ENCODE assay signal across 12 cellular contexts in the genomic region with DNA sequence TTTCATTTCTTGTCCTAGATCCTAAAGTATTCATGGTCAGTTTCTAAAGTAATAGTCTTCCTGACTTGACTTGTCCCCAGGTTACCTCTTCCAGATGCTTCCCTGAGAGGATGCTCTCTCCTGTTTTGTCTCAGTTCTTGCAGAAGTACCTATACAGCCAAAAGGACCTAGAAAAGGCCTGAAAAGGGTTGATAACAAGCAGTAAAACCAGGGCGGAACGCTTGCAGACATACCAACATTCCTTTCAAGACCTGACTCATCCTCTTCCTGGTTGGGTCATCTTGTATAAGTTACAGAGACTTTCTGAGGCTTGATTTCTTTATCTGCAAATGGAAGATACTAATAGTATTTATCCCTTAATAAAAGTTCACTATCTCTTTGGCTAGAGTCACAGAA.
DNase-seq lines count a peak whose midpoint lies in the region; ATAC-seq and TF ChIP-seq lines count a peak whose summit lies in the region.
"Had no signal": no experiment of that assay in that cellular context is flagged by ENCODE, and none has a peak within 500 bp of the region (broad histone marks: within the 10 kb centered on the region; RNA-seq: fewer than 3 reads in every experiment).

No MANE protein-coding gene starts in this region.

- H3K27ac Mint-ChIP-seq in Calu3 (ENCODE audit: unreplicated experiment): peak overlapping the region; percentile 48
- peak overlapping the region; percentile 52 for H3K27ac Mint-ChIP-seq in endodermal cell
- H3K27ac Mint-ChIP-seq in H9: no peak overlapping the region

- H2BK15ac ChIP-seq in neuronal stem cell (ENCODE audit: low read length) (no peak overlapping the region), H9 (ENCODE audit: low read depth, low read length) (no peak overlapping the region)

- intact Hi-C loops in Calu3 (cut with micrococcal nuclease; ENCODE audit: unreplicated experiment): loop anchor here (5.0 to 10.0 kb wide), 3 partner anchors 35 to 143 kb away; a partner anchor contains a TSS

- H4K91ac ChIP-seq in neuronal stem cell (ENCODE audit: low read depth, low read length, poor library complexity) (no peak overlapping the region), H9 (ENCODE audit: insufficient read length, low read depth, low read length) (no peak overlapping the region)

- H3K4me3 Mint-ChIP-seq in Calu3 (ENCODE audit: low read depth, unreplicated experiment) (no peak overlapping the region), endodermal cell (no peak overlapping the region), H9 (no peak overlapping the region; a peak in 1 of 5 replicates)
- H3K4me3 Mint-ChIP-seq: brain had no signal

- no peak for TF ChIP-seq CTCF in Calu3 (IDR thresholded peaks at IDR 0.05; ENCODE audit: unreplicated experiment)
- TF ChIP-seq CTCF in endodermal cell (conservative IDR thresholded peaks at IDR 0.05): no peak
- TF ChIP-seq CTCF in H9 (conservative IDR thresholded peaks at IDR 0.05): no peak

- H3K9ac ChIP-seq in endodermal cell (ENCODE audit: extremely low read depth, low read length, poor library complexity, severe bottlenecking) (no peak overlapping the region), neuronal stem cell (ENCODE audit: low read depth, low read length, poor library complexity) (no peak overlapping the region), H9 (ENCODE audit: extremely low read depth, insufficient read length, low read length) (no peak overlapping the region)

- no peak overlapping the region for H3K18ac ChIP-seq in neuronal stem cell (ENCODE audit: low read length)
- H3K18ac ChIP-seq in H9 (ENCODE audit: insufficient read length, low read depth, low read length): no peak overlapping the region

- ATAC-seq in GM21390 (IDR thresholded peaks at IDR 0.05; ENCODE audit: unreplicated experiment): no peak
- ATAC-seq in HG03442 (IDR thresholded peaks at IDR 0.05; ENCODE audit: unreplicated experiment): no peak

- no peaks in the 10 kb centered on the region for H3K23me2 ChIP-seq in H9 (ENCODE audit: insufficient read length, low read depth, low read length, poor library complexity, severe bottlenecking)

- no TSS peak for BruUV-seq in Calu3 (replicated peaks; lab: Mats Ljungman, UMichigan)

- H3K4me1 ChIP-seq in endodermal cell (ENCODE audit: control insufficient read depth, insufficient read depth, low read length) (peaks cover 7% of the 10 kb centered on the region), neuronal stem cell (ENCODE audit: control insufficient read depth in 2 of 2, insufficient read depth in 1 of 2, low read depth in 1 of 2, low read length in 2 of 2) (peaks cover 12 to 14% of the 10 kb centered on the region in 2 donors), H9 (ENCODE audit: insufficient read depth, low read length) (peaks cover 2% of the 10 kb centered on the region; the same call in 1 of the 2 replicates)

- H2AFZ ChIP-seq in neuronal stem cell (ENCODE audit: low read length) (peak overlapping the region; percentile 75), H9 (ENCODE audit: low read length) (no peak overlapping the region)

- no peak overlapping the region for H3K14ac ChIP-seq in neuronal stem cell (ENCODE audit: low read length)
- no peak overlapping the region for H3K14ac ChIP-seq in H9 (ENCODE audit: insufficient read depth, low read length)

- peaks cover 29% of the 10 kb centered on the region for H3K4me1 Mint-ChIP-seq in Calu3 (ENCODE audit: low read depth, unreplicated experiment)
- peaks cover 18% of the 10 kb centered on the region for H3K4me1 Mint-ChIP-seq in endodermal cell
- H3K4me1 Mint-ChIP-seq in H9: peaks cover 16 to 28% of the 10 kb centered on the region in 2 experiments
- H3K4me1 Mint-ChIP-seq: brain had no signal

- H3K9me3 Mint-ChIP-seq in Calu3 (ENCODE audit: low read depth, unreplicated experiment) (no peaks in the 10 kb centered on the region), endodermal cell (peaks cover 4% of the 10 kb centered on the region), H9 (no peaks in the 10 kb centered on the region; a peak in 1 of 5 replicates)
- H3K9me3 Mint-ChIP-seq: brain had no signal

- no peak overlapping the region for H3T11ph ChIP-seq in H9 (ENCODE audit: low read length)

- CTCF ChIA-PET in Calu3 (lab: Charles Lee): no interaction called here

- H3K36me3 ChIP-seq in endodermal cell (ENCODE audit: control insufficient read depth, insufficient read depth, low read length): no peaks in the 10 kb centered on the region
- no peaks in the 10 kb centered on the region for H3K36me3 ChIP-seq in neuronal stem cell (replicated peaks in 1 of 2; ENCODE audit: control insufficient read depth in 2 of 2, insufficient read depth in 2 of 2, low read length in 2 of 2)
- H3K36me3 ChIP-seq: thoracic aorta had no signal

- H2BK5ac ChIP-seq in neuronal stem cell (ENCODE audit: low read length) (no peak overlapping the region), H9 (ENCODE audit: insufficient read length, low read length) (no peak overlapping the region)

- H3K27me3 Mint-ChIP-seq in Calu3 (ENCODE audit: unreplicated experiment): no peaks in the 10 kb centered on the region
- peaks cover 2% of the 10 kb centered on the region for H3K27me3 Mint-ChIP-seq in endodermal cell (ENCODE audit: insufficient read depth)
- no peaks in the 10 kb centered on the region for H3K27me3 Mint-ChIP-seq in H9 (ENCODE audit: low read depth)
- H3K27me3 Mint-ChIP-seq: brain had no signal

- no peak overlapping the region for H2BK120ac ChIP-seq in neuronal stem cell (ENCODE audit: low read depth, low read length)
- no peak overlapping the region for H2BK120ac ChIP-seq in H9 (ENCODE audit: low read depth, low read length, poor library complexity, severe bottlenecking)

- H3K56ac ChIP-seq in H9 (ENCODE audit: insufficient read length, low read depth, low read length): no peak overlapping the region

- H3K79me2 ChIP-seq in H9 (ENCODE audit: insufficient read depth, low read length): no peaks in the 10 kb centered on the region

- WGBS in endodermal cell (ENCODE audit: insufficient coverage in 1 of 2, insufficient read length in 1 of 2), 2 experiments: 94 to 100% methylated on average over 1 to 2 of the region's 2 CpGs
- no CpG with 5 or more reads among the region's 2 CpGs for WGBS in neuronal stem cell (ENCODE audit: extremely low coverage in 2 of 2, insufficient read length in 2 of 2, insufficient replicate concordance in 1 of 2), 2 donors
- no CpG with 5 or more reads among the region's 2 CpGs for WGBS in H9 (ENCODE audit: extremely low coverage, insufficient read length, low lambda C conversion rate)

- H3K9me3 ChIP-seq in endodermal cell (ENCODE audit: control insufficient read depth, low read length) (peaks cover 5% of the 10 kb centered on the region), neuronal stem cell (replicated peaks in 1 of 2; ENCODE audit: control insufficient read depth in 2 of 2, insufficient read depth in 1 of 2, low read depth in 1 of 2, low read length in 2 of 2) (no peaks in the 10 kb centered on the region), H9 (ENCODE audit: control insufficient read depth, low read depth, low read length) (no peaks in the 10 kb centered on the region)
- H3K9me3 ChIP-seq: thoracic aorta had no signal

- H3K4ac ChIP-seq in neuronal stem cell (ENCODE audit: low read length) (no peak overlapping the region), H9 (ENCODE audit: low read depth, low read length) (no peak overlapping the region)

- no peaks in the 10 kb centered on the region for H3K79me1 ChIP-seq in neuronal stem cell (ENCODE audit: low read depth, low read length)
- no peaks in the 10 kb centered on the region for H3K79me1 ChIP-seq in H9 (ENCODE audit: insufficient read depth, low read depth, low read length, poor library complexity, severe bottlenecking)

- H3K27ac ChIP-seq in endodermal cell (ENCODE audit: low read depth, low read length) (no peak overlapping the region), neuronal stem cell (replicated peaks; ENCODE audit: low read length) (no peak overlapping the region), H9 (ENCODE audit: insufficient read length, low read depth, low read length) (no peak overlapping the region)
- H3K27ac ChIP-seq: thoracic aorta had no signal

- H3K4me2 ChIP-seq in neuronal stem cell (ENCODE audit: insufficient read depth, low read length, poor library complexity, severe bottlenecking): no peak overlapping the region
- H3K4me2 ChIP-seq in H9 (ENCODE audit: insufficient read depth, insufficient read length, low read length): no peak overlapping the region

- H4K5ac ChIP-seq in H9 (ENCODE audit: insufficient read length, low read depth, low read length): no peak overlapping the region

- H3K27me3 ChIP-seq in endodermal cell (ENCODE audit: control insufficient read depth, insufficient read depth, low read length, poor library complexity, severe bottlenecking): no peaks in the 10 kb centered on the region
- no peaks in the 10 kb centered on the region for H3K27me3 ChIP-seq in neuronal stem cell (ENCODE audit: control insufficient read depth in 3 of 3, insufficient read depth in 3 of 3, low read depth in 1 of 3, low read length in 3 of 3)
- H3K27me3 ChIP-seq in H9 (ENCODE audit: insufficient read depth, low read length): no peaks in the 10 kb centered on the region

- no peak overlapping the region for H2AK5ac ChIP-seq in neuronal stem cell (ENCODE audit: low read depth, low read length)
- no peak overlapping the region for H2AK5ac ChIP-seq in H9 (ENCODE audit: insufficient read length, low read length)

- H3K23ac ChIP-seq in neuronal stem cell (ENCODE audit: low read depth, low read length, poor library complexity) (no peak overlapping the region), H9 (ENCODE audit: insufficient read length, low read depth, low read length) (no peak overlapping the region)

- H2BK20ac ChIP-seq in H9 (ENCODE audit: low read depth, low read length, poor library complexity, severe bottlenecking): no peak overlapping the region

- DNase-seq in Calu3: no peak
- DNase-seq in NCI-H226: peak; percentile 93
- peak; percentile 61 for DNase-seq in endodermal cell
- no peak for DNase-seq in neuronal stem cell (ENCODE audit: low spot score)
- DNase-seq in H9: no peak
- DNase-seq in GF-D8 (lab: John Stamatoyannopoulos, UW): no peak
- DNase-seq: activated CD4-positive, CD25-positive, alpha-beta regulatory T cell treated with anti-CD3 and anti-CD28 coated beads, Interleukin-2, amount 50 U/mL, for 72 hours; left cardiac atrium had no signal

- no peaks in the 10 kb centered on the region for H4K20me1 ChIP-seq in H9 (ENCODE audit: control insufficient read depth, insufficient read depth, insufficient read length)

- H4K8ac ChIP-seq in neuronal stem cell (ENCODE audit: low read depth, low read length): no peak overlapping the region
- H4K8ac ChIP-seq in H9 (replicated peaks; ENCODE audit: insufficient read length, low read depth, low read length): no peak overlapping the region

- no peaks in the 10 kb centered on the region for H3K36me3 Mint-ChIP-seq in Calu3 (ENCODE audit: insufficient read depth, unreplicated experiment)
- H3K36me3 Mint-ChIP-seq in endodermal cell (ENCODE audit: low read depth): no peaks in the 10 kb centered on the region
- H3K36me3 Mint-ChIP-seq in H9 (ENCODE audit: insufficient read depth in 1 of 3, low read depth in 3 of 3): no peaks in the 10 kb centered on the region
- H3K36me3 Mint-ChIP-seq: brain had no signal

- no peak overlapping the region for H3K4me3 ChIP-seq in endodermal cell (ENCODE audit: low read length)
- H3K4me3 ChIP-seq in neuronal stem cell (ENCODE audit: low read length in 2 of 2): no peak overlapping the region
- H3K4me3 ChIP-seq: thoracic aorta had no signal

- H2BK12ac ChIP-seq in neuronal stem cell (ENCODE audit: low read length) (no peak overlapping the region), H9 (ENCODE audit: insufficient read length, low read depth, low read length) (no peak overlapping the region)

Comparison
In these comparisons a context has a peak if more than half of its experiments do, and no peak if none do; other contexts are left out.
1. DNase-seq: peak in NCI-H226 (single experiment) and endodermal cell (single experiment); none in Calu3 (single experiment), neuronal stem cell (single experiment), H9 (single experiment) and GF-D8 (single experiment).
2. H3K27ac Mint-ChIP-seq: peak in Calu3 (single experiment) and endodermal cell (single experiment); none in H9 (0 of 3).